In genomic region chr6:3285049-3285639, GRCh38 we compare ENCODE assay signal across 22 cellular contexts. TPM values are rescaled to one million over a fixed set of nuclear protein-coding genes. Genes with fewer than 3 reads are reported as not detected.
DNase-seq lines count a peak whose midpoint lies in the region; ATAC-seq and TF ChIP-seq lines count a peak whose summit lies in the region.
"Had no signal": no experiment of that assay in that cellular context is flagged by ENCODE, and none has a peak within 500 bp of the region (broad histone marks: within the 10 kb centered on the region; RNA-seq: fewer than 3 reads in every experiment).

No MANE protein-coding gene starts in this region.

- no peak for TF ChIP-seq CTCF in right atrium auricular region (IDR thresholded peaks at IDR 0.05)
- peak in 3 of 56 donors; percentile 5 to 21 (median 9) for TF ChIP-seq CTCF in dorsolateral prefrontal cortex (IDR thresholded peaks at IDR 0.05 in 54 of 56, conservative IDR thresholded peaks at IDR 0.05 in 2 of 56; ENCODE audit: low read depth in 1 of 56, partially characterized antibody in 56 of 56)
- TF ChIP-seq CTCF in Caco-2 (IDR thresholded peaks at IDR 0.05; ENCODE audit: insufficient read depth in 1 of 2, low read depth in 1 of 2, low read length in 1 of 2, severe bottlenecking in 1 of 2, unreplicated experiment in 1 of 2): no peak
- no peak for TF ChIP-seq CTCF in SK-N-SH (IDR thresholded peaks at IDR 0.05)

- H3K4me1 Mint-ChIP-seq in Caco-2 (ENCODE audit: low read depth, unreplicated experiment): no peaks in the 10 kb centered on the region
- H3K4me1 Mint-ChIP-seq: activated naive CD8-positive, alpha-beta T cell treated with anti-CD3 and anti-CD28 coated beads, Interleukin-2, amount 10 ng/mL, durations not matched to agents 7 days and 5 days; activated T-helper 17 cell treated with anti-CD3 and anti-CD28 coated beads, Interleukin-2, amount 50 U/mL, for 72 hours had no signal

- ATAC-seq in left ventricle myocardium superior: no peak
- no peak for ATAC-seq in GM21786 (IDR thresholded peaks at IDR 0.05; ENCODE audit: unreplicated experiment)
- ATAC-seq: A549; activated T-helper 17 cell treated with anti-CD3 and anti-CD28 coated beads, Interleukin-2, amount 50 U/mL, for 72 hours; body of pancreas; Panc1; T-helper 17 cell had no signal

- peaks cover 62% of the 10 kb centered on the region for H3K36me3 Mint-ChIP-seq in Caco-2 (ENCODE audit: insufficient read depth, unreplicated experiment)
- H3K36me3 Mint-ChIP-seq: activated naive CD8-positive, alpha-beta T cell treated with anti-CD3 and anti-CD28 coated beads, Interleukin-2, amount 10 ng/mL, durations not matched to agents 7 days and 5 days had no signal

- H3K4me3 ChIP-seq in right atrium auricular region (no peak overlapping the region), dorsolateral prefrontal cortex (peak overlapping the region in 14 of 59 donors; percentile 1 to 38 (median 15)), Caco-2 (ENCODE audit: low read depth, low read length) (no peak overlapping the region), SK-N-SH (ENCODE audit: low read depth in 2 of 2, low read length in 1 of 2) (no peak overlapping the region)
- H3K4me3 ChIP-seq: A549, body of pancreas, SJSA1 had no signal

- H3K36me3 ChIP-seq in right atrium auricular region (no peaks in the 10 kb centered on the region), Caco-2 (ENCODE audit: control insufficient read depth, insufficient read depth, low read length) (no peaks in the 10 kb centered on the region; the same call in 1 of the 2 replicates), SK-N-SH (replicated peaks in 1 of 2; ENCODE audit: control insufficient read depth in 1 of 2, insufficient read depth in 2 of 2, low read length in 1 of 2) (no peaks in the 10 kb centered on the region)

- H3K4me1 ChIP-seq in right atrium auricular region (peaks cover 0 to 22% of the 10 kb centered on the region in 2 donors), Caco-2 (no peaks in the 10 kb centered on the region), SK-N-SH (ENCODE audit: control insufficient read depth in 1 of 2, insufficient read depth in 2 of 2, low read depth in 1 of 2, low read length in 1 of 2) (peaks cover 7 to 14% of the 10 kb centered on the region in 2 experiments; a peak in 2 of 4 replicates)
- H3K4me1 ChIP-seq: body of pancreas, SJSA1 had no signal

- H3K9ac ChIP-seq in SK-N-SH: no peak overlapping the region

- H3K27ac Mint-ChIP-seq in Caco-2 (ENCODE audit: unreplicated experiment): no peak overlapping the region
- H3K27ac Mint-ChIP-seq: activated naive CD8-positive, alpha-beta T cell treated with anti-CD3 and anti-CD28 coated beads, Interleukin-2, amount 10 ng/mL, durations not matched to agents 7 days and 5 days; activated T-helper 17 cell treated with anti-CD3 and anti-CD28 coated beads, Interleukin-2, amount 50 U/mL, for 72 hours; stimulated activated naive CD8-positive, alpha-beta T cell treated with anti-CD3 and anti-CD28 coated beads, Interleukin-15, Interleukin-2, amounts not matched to agents 100 ng/mL and 50 ng/mL, for 24 hours; T-helper 17 cell had no signal

- WGBS in SK-N-SH (ENCODE audit: low lambda C conversion rate): 93% methylated on average over 16 of the region's 19 CpGs

- no peaks in the 10 kb centered on the region for H3K79me2 ChIP-seq in SK-N-SH (ENCODE audit: insufficient read depth)

- no peaks in the 10 kb centered on the region for H3K9me2 ChIP-seq in SK-N-SH

- no peak overlapping the region for H3K27ac ChIP-seq in right atrium auricular region
- peak overlapping the region in 55 of 59 donors; percentile 1 to 87 (median 69) for H3K27ac ChIP-seq in dorsolateral prefrontal cortex
- peak overlapping the region; percentile 31 for H3K27ac ChIP-seq in temporal lobe (ENCODE audit: low read depth, low read length)
- H3K27ac ChIP-seq in SK-N-SH (ENCODE audit: low read depth in 2 of 2, low read length in 1 of 2): no peak overlapping the region
- H3K27ac ChIP-seq: A549, body of pancreas, SJSA1 had no signal

- H3K4me3 Mint-ChIP-seq in Caco-2 (ENCODE audit: unreplicated experiment): no peak overlapping the region
- H3K4me3 Mint-ChIP-seq: activated naive CD8-positive, alpha-beta T cell treated with anti-CD3 and anti-CD28 coated beads, Interleukin-2, amount 10 ng/mL, durations not matched to agents 7 days and 5 days; activated T-helper 17 cell treated with anti-CD3 and anti-CD28 coated beads, Interleukin-2, amount 50 U/mL, for 72 hours; stimulated activated naive CD8-positive, alpha-beta T cell treated with anti-CD3 and anti-CD28 coated beads, Interleukin-15, Interleukin-2, amounts not matched to agents 100 ng/mL and 50 ng/mL, for 24 hours; T-helper 17 cell had no signal

- POLR2A ChIA-PET in Caco-2 (lab: Charles Lee) (no interaction called here), SK-N-SH (lab: Yijun Ruan, JAX) (no interaction called here)

- H4K20me1 ChIP-seq in SK-N-SH (ENCODE audit: insufficient read depth): peaks cover 8% of the 10 kb centered on the region; the same call in 1 of the 2 replicates

- BruUV-seq in Caco-2 (replicated peaks; lab: Mats Ljungman, UMichigan): no TSS peak

- DNase-seq in left ventricle myocardium superior (peak; percentile 11), right atrium auricular region (ENCODE audit: low spot score) (no peak), dorsolateral prefrontal cortex (peak in 4 of 10 donors; percentile 28 to 50 (median 38)), midbrain (lab: John Stamatoyannopoulos, UW) (peak; percentile 23), Caco-2 (no peak), SK-N-SH (no peak)
- DNase-seq: activated CD4-positive, alpha-beta T cell treated with anti-CD3 and anti-CD28 coated beads, Interleukin-2, amount 50 U/mL, for 1 hour; activated CD8-positive, alpha-beta memory T cell treated with anti-CD3 and anti-CD28 coated beads, Interleukin-2, amount 50 U/mL, for 4 hours; Calu3; MM.1S; NCI-H1436 treated with DMSO at 0.1 percent for 48 hours; T-helper 17 cell; trophoblast cell had no signal

- intact Hi-C loops in left ventricle myocardium superior (cut with micrococcal nuclease) (no loop called here), dorsolateral prefrontal cortex (cut with DNase I) (loop anchor here in 1 of 2 donors (5.0 kb wide), 1 partner anchor 222 kb away; no protein-coding TSS in a partner anchor), Caco-2 (cut with micrococcal nuclease; ENCODE audit: unreplicated experiment) (no loop called here)

- H3K4me2 ChIP-seq in SK-N-SH: no peak overlapping the region
- H3K4me2 ChIP-seq: A549 had no signal

- CTCF ChIA-PET in Caco-2 (lab: Charles Lee): interaction anchor here (0.6 kb wide), 2 partner anchors 172 to 1553 kb away, joined by 3 to 5 read pairs; partner anchors contain the start of gene SLC22A23
- CTCF ChIA-PET in SK-N-SH (lab: Yijun Ruan, JAX): interaction anchor here (0.5 to 2.0 kb wide), 2 partner anchors 13 to 447 kb away, joined by 3 to 17 read pairs; no protein-coding TSS in a partner anchor

- H2AFZ ChIP-seq in SK-N-SH (ENCODE audit: low read depth): no peak overlapping the region

- no peak for TF ChIP-seq RAD21 in SK-N-SH (IDR thresholded peaks at IDR 0.05; ENCODE audit: low read length)

- no peaks in the 10 kb centered on the region for H3K9me3 Mint-ChIP-seq in Caco-2 (ENCODE audit: unreplicated experiment)
- H3K9me3 Mint-ChIP-seq: activated naive CD8-positive, alpha-beta T cell treated with anti-CD3 and anti-CD28 coated beads, Interleukin-2, amount 10 ng/mL, durations not matched to agents 7 days and 5 days; activated T-helper 17 cell treated with anti-CD3 and anti-CD28 coated beads, Interleukin-2, amount 50 U/mL, for 72 hours; stimulated activated naive CD8-positive, alpha-beta T cell treated with anti-CD3 and anti-CD28 coated beads, Interleukin-15, Interleukin-2, amounts not matched to agents 100 ng/mL and 50 ng/mL, for 24 hours had no signal

- H3F3A ChIP-seq in SK-N-SH (replicated peaks; ENCODE audit: insufficient read depth): no peaks in the 10 kb centered on the region

- no peak for TF ChIP-seq EP300 in SK-N-SH (IDR thresholded peaks at IDR 0.05; ENCODE audit: borderline replicate concordance in 1 of 2, low read depth in 1 of 2, low read length in 1 of 2)

- no peaks in the 10 kb centered on the region for H3K27me3 Mint-ChIP-seq in Caco-2 (ENCODE audit: insufficient read depth, unreplicated experiment)
- H3K27me3 Mint-ChIP-seq: activated naive CD8-positive, alpha-beta T cell treated with anti-CD3 and anti-CD28 coated beads, Interleukin-2, amount 10 ng/mL, durations not matched to agents 7 days and 5 days; activated T-helper 17 cell treated with anti-CD3 and anti-CD28 coated beads, Interleukin-2, amount 50 U/mL, for 72 hours; stimulated activated naive CD8-positive, alpha-beta T cell treated with anti-CD3 and anti-CD28 coated beads, Interleukin-15, Interleukin-2, amounts not matched to agents 100 ng/mL and 50 ng/mL, for 24 hours; T-helper 17 cell had no signal

- H3K9me3 ChIP-seq in right atrium auricular region (no peaks in the 10 kb centered on the region), Caco-2 (no peaks in the 10 kb centered on the region), SK-N-SH (no peaks in the 10 kb centered on the region)
- H3K9me3 ChIP-seq: A549, body of pancreas, SJSA1 had no signal

- no peaks in the 10 kb centered on the region for H3K27me3 ChIP-seq in right atrium auricular region
- no peaks in the 10 kb centered on the region for H3K27me3 ChIP-seq in dorsolateral prefrontal cortex
- H3K27me3 ChIP-seq in Caco-2 (replicated peaks; ENCODE audit: control insufficient read depth, insufficient read depth, low read length): no peaks in the 10 kb centered on the region
- no peaks in the 10 kb centered on the region for H3K27me3 ChIP-seq in SK-N-SH (ENCODE audit: insufficient read depth)
- H3K27me3 ChIP-seq: body of pancreas, SJSA1 had no signal

TF ChIP-seq in SK-N-SH, 30 proteins besides CTCF, POLR2A, EP300 and RAD21:
- TF ChIP-seq TEAD4 (IDR thresholded peaks at IDR 0.05; ENCODE audit: borderline replicate concordance, insufficient read depth): no peak

RNA-seq across cellular contexts. Expression of gene PSMG4, which starts 26.4 kb away (rescaled TPM):
- total RNA-seq in left ventricle myocardium superior (7.2 TPM), right atrium auricular region (10 to 100 TPM in 1 of 2 donors, 1 to 10 TPM in 1; 4.4 to 10.4 TPM), dorsolateral prefrontal cortex (10 to 100 TPM; 17.1 to 34.4 (median 25.3) TPM), temporal lobe (19.9 TPM), Caco-2 (2022) (20.9 and 21.3 TPM in 2 replicates)
- 60.0 and 61.3 TPM in 2 replicates for polyA plus RNA-seq in SK-N-SH (2012; rRNA removed)
- polyA plus RNA-seq in SK-N-SH (2012; cell fraction: cytosol; rRNA removed): 46.7 and 55.4 TPM in 2 replicates
- polyA plus RNA-seq in SK-N-SH (2012; cell fraction: nucleus; rRNA removed): 38.1 and 46.5 TPM in 2 replicates

RNA-seq across cellular contexts. Expression of gene TUBB2B, which starts 57.7 kb away (rescaled TPM):
- total RNA-seq in left ventricle myocardium superior (1.0 TPM), right atrium auricular region (1 to 10 TPM; 2.2 to 2.4 TPM), dorsolateral prefrontal cortex (100 to 1,000 TPM in 108 of 120 experiments, 10 to 100 TPM in 12; 53.6 to 634 (median 180) TPM), temporal lobe (2,668 TPM), Caco-2 (2022) (143 and 150 TPM in 2 replicates)
- polyA plus RNA-seq in SK-N-SH (2012; rRNA removed): 161 and 162 TPM in 2 replicates
- polyA plus RNA-seq in SK-N-SH (2012; cell fraction: cytosol; rRNA removed): 98.8 and 151 TPM in 2 replicates
- 84.1 and 119 TPM in 2 replicates for polyA plus RNA-seq in SK-N-SH (2012; cell fraction: nucleus; rRNA removed)
- total RNA-seq: activated naive CD8-positive, alpha-beta T cell treated with anti-CD3 and anti-CD28 coated beads, Interleukin-2, amount 10 ng/mL, durations not matched to agents 7 days and 5 days had no signal

Comparison
In these comparisons a context has a peak if more than half of its experiments do, and no peak if none do; other contexts are left out.
1. DNase-seq: peak in left ventricle myocardium superior (single experiment) and midbrain (single experiment); none in right atrium auricular region (single experiment), Caco-2 (0 of 2) and SK-N-SH (single experiment).
2. H3K27ac ChIP-seq: peak in dorsolateral prefrontal cortex (55 of 59) and temporal lobe (single experiment); none in right atrium auricular region (0 of 2) and SK-N-SH (0 of 2).
3. RNA of gene TUBB2B, which starts 57.7 kb away (total RNA-seq): 2,668 TPM in temporal lobe (single experiment), 53.6 to 634 TPM in dorsolateral prefrontal cortex and 143 to 150 TPM in Caco-2; 2.2 to 2.4 TPM in right atrium auricular region and 1.0 TPM in left ventricle myocardium superior (single experiment); every median in the first group is over 10 times any median in the second.